ENCODE assay signal across 32 cellular contexts in the genomic region with DNA sequence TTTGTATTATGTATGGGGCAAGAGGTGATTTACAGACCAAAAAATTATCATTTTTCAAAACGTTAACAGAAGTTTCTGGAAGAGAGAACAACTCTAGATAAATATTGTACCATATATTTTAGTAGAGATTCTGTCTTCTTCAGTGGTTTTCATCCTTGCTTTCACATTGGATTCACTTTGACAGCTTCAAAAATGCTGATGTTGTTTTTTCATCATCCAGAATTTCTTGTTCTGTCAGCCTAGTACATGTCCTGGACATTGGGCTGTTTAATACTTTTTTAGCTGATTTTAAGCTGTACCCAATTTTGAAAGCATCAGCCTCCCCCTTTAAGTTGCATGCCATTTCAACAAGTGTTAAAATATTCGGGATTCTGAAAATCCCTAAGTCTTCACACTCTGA.
DNase-seq lines count a peak whose midpoint lies in the region; ATAC-seq, FAIRE-seq and TF ChIP-seq lines count a peak whose summit lies in the region.
"Had no signal": no experiment of that assay in that cellular context is flagged by ENCODE, and none has a peak within 500 bp of the region (broad histone marks: within the 10 kb centered on the region; RNA-seq: fewer than 3 reads in every experiment).

No MANE protein-coding gene starts in this region.

- H3K79me1 ChIP-seq in IMR-90 (ENCODE audit: low read depth in 1 of 2, low read length in 2 of 2) = no peaks in the 10 kb centered on the region

- no peaks in the 10 kb centered on the region for H3K79me2 ChIP-seq in HepG2 (ENCODE audit: insufficient read depth, low read length)

- no peak overlapping the region for H4K8ac ChIP-seq in IMR-90 (ENCODE audit: low read depth in 2 of 2, low read length in 2 of 2)

- H3K27ac ChIP-seq in HepG2 (ENCODE audit: extremely low read length, insufficient read depth, low read length) (no peak overlapping the region), right lobe of liver (no peak overlapping the region), A549 (no peak overlapping the region), IMR-90 (ENCODE audit: insufficient read depth, low read length) (no peak overlapping the region)
- H3K27ac ChIP-seq: 22Rv1; BLaER1; BLaER1 treated with 17β-estradiol and CSF1 and Interleukin-3, amounts not matched to agents 10 nM and 100 nM; C4-2B had no signal

- ATAC-seq in HepG2 (no peak), right lobe of liver (no peak), A549 (no peak), IMR-90 (ENCODE audit: low read depth) (no peak)
- ATAC-seq: CD8-positive, alpha-beta T cell had no signal

- H4K5ac ChIP-seq in IMR-90 (ENCODE audit: low read depth, low read length) = no peak overlapping the region

- no peak overlapping the region for H2BK20ac ChIP-seq in IMR-90 (ENCODE audit: low read depth, low read length)

- TF ChIP-seq POLR2A in HepG2 (IDR thresholded peaks at IDR 0.05; ENCODE audit: insufficient read depth in 1 of 2, low read depth in 2 of 2, low read length in 2 of 2) (no peak), right lobe of liver (IDR thresholded peaks at IDR 0.05) (no peak), A549 (IDR thresholded peaks at IDR 0.05; ENCODE audit: low read length) (no peak), IMR-90 (IDR thresholded peaks at IDR 0.05; ENCODE audit: low read depth, low read length) (no peak)

- TF ChIP-seq EP300 in HepG2 (IDR thresholded peaks at IDR 0.05; ENCODE audit: low read depth in 2 of 2, low read length in 2 of 2) (no peak), HepG2 (CRISPR knock-in tag; IDR thresholded peaks at IDR 0.05; ENCODE audit: borderline replicate concordance) (no peak), A549 (IDR thresholded peaks at IDR 0.05) (no peak)

- no peaks in the 10 kb centered on the region for H3K9me1 ChIP-seq in IMR-90 (ENCODE audit: insufficient read depth, low read length)

- H4K20me1 ChIP-seq in HepG2 (ENCODE audit: insufficient read depth, low read length) (no peaks in the 10 kb centered on the region), IMR-90 (ENCODE audit: insufficient read depth, low read length) (no peaks in the 10 kb centered on the region)
- H4K20me1 ChIP-seq: BLaER1; BLaER1 treated with 17β-estradiol and CSF1 and Interleukin-3, amounts not matched to agents 10 nM and 100 nM had no signal

- H3K9ac ChIP-seq in HepG2 (ENCODE audit: insufficient read depth, low read depth, low read length) (no peak overlapping the region), IMR-90 (ENCODE audit: low read depth, low read length) (no peak overlapping the region)
- H3K9ac ChIP-seq: BLaER1; BLaER1 treated with 17β-estradiol and CSF1 and Interleukin-3, amounts not matched to agents 10 nM and 100 nM had no signal

- POLR2A ChIA-PET in HepG2 (lab: Yijun Ruan, JAX) (no interaction called here), A549 (lab: Yijun Ruan, JAX) (no interaction called here), IMR-90 (lab: Charles Lee; ENCODE audit: unreplicated experiment) (no interaction called here)

- no peak overlapping the region for H3K18ac ChIP-seq in IMR-90 (ENCODE audit: low read depth, low read length)

- H2BK15ac ChIP-seq in IMR-90 (ENCODE audit: low read depth, low read length) = no peak overlapping the region

- H3K14ac ChIP-seq in IMR-90 (replicated peaks; ENCODE audit: low read depth, low read length) = no peak overlapping the region

- DNase-seq in HepG2 (ENCODE audit: low spot score) = no peak
- no peak for DNase-seq in right lobe of liver
- DNase-seq in A549 (ENCODE audit: low read depth in 1 of 2, low spot score in 1 of 2) = no peak
- no peak for DNase-seq in IMR-90
- DNase-seq in T-helper 2 cell = no peak
- no peak for DNase-seq in AG20443 (ENCODE audit: low spot score)
- DNase-seq: 8988T; ACHN; AML-193; BE2C; C1 segment of cervical spinal cord; Caco-2; Calu3; CD4-positive, alpha-beta memory T cell; CD4-positive, alpha-beta T cell; CD4-positive, CD25-positive, alpha-beta regulatory T cell; CD8-positive, alpha-beta memory T cell; CD8-positive, alpha-beta T cell; COR-L47; DMS 273 treated with DMSO at 0.1 percent for 48 hours; DMS153; DMS53; DMS79; DMS79 treated with DMSO at 0.1 percent for 48 hours; DND-41; EL had no signal

- CTCF ChIA-PET in HepG2 (lab: Yijun Ruan, JAX; ENCODE audit: low intra/inter-chr PET ratio, low total read pairs) (no interaction called here), A549 (lab: Yijun Ruan, JAX) (no interaction called here), IMR-90 (lab: Yijun Ruan, JAX) (no interaction called here)

- 0% methylated on average over 2 of the region's 2 CpGs for WGBS in HepG2 (ENCODE audit: low lambda C conversion rate)
- 23% methylated on average over 2 of the region's 2 CpGs for WGBS in right lobe of liver (ENCODE audit: insufficient coverage, low coverage, low lambda C conversion rate, missing lambda C conversion rate)
- WGBS in A549 (ENCODE audit: missing lambda C conversion rate) = under 1% methylated on average over 2 of the region's 2 CpGs
- no CpG with 5 or more reads among the region's 2 CpGs for WGBS in IMR-90 (ENCODE audit: extremely low coverage in 2 of 2, insufficient read length in 1 of 2), 2 experiments

- dilution Hi-C loops in IMR-90 (cut with HindIII; ENCODE audit: low sequenced_read_pairs, unreplicated experiment) = no loop called here

- H2AFZ ChIP-seq in HepG2 (ENCODE audit: low read length) = no peak overlapping the region
- H2AFZ ChIP-seq in IMR-90 (replicated peaks; ENCODE audit: low read length, poor library complexity) = no peak overlapping the region

- FAIRE-seq in HepG2 (lab: Jason Lieb, UNC) (no peak), A549 (lab: Jason Lieb, UNC) (no peak)
- FAIRE-seq: A204.1, D721Med had no signal

- no peak overlapping the region for H3K23ac ChIP-seq in IMR-90 (ENCODE audit: low read depth, low read length)

- no peak overlapping the region for H3K4ac ChIP-seq in IMR-90 (ENCODE audit: low read depth, low read length)

- no peak overlapping the region for H2AK9ac ChIP-seq in IMR-90 (replicated peaks; ENCODE audit: low read depth, low read length, poor library complexity)

- H2BK120ac ChIP-seq in IMR-90 (ENCODE audit: low read depth, low read length) = no peak overlapping the region

- H3K36me3 ChIP-seq in HepG2 (replicated peaks in 1 of 2; ENCODE audit: control insufficient read depth in 1 of 2, insufficient read depth in 2 of 2, low read length in 2 of 2) (no peaks in the 10 kb centered on the region), right lobe of liver (no peaks in the 10 kb centered on the region), IMR-90 (ENCODE audit: control insufficient read depth, insufficient read depth, low read length) (no peaks in the 10 kb centered on the region)
- H3K36me3 ChIP-seq: BE2C; BLaER1; BLaER1 treated with 17β-estradiol and CSF1 and Interleukin-3, amounts not matched to agents 10 nM and 100 nM had no signal

- no peaks in the 10 kb centered on the region for H3K27me3 ChIP-seq in HepG2 (ENCODE audit: control insufficient read depth in 1 of 2, insufficient read depth in 2 of 2, low read length in 2 of 2)
- H3K27me3 ChIP-seq in right lobe of liver = no peaks in the 10 kb centered on the region
- no peaks in the 10 kb centered on the region for H3K27me3 ChIP-seq in IMR-90 (ENCODE audit: control insufficient read depth, insufficient read depth, low read length)
- H3K27me3 ChIP-seq: BE2C; BLaER1; BLaER1 treated with 17β-estradiol and CSF1 and Interleukin-3, amounts not matched to agents 10 nM and 100 nM had no signal

- no peak for TF ChIP-seq CTCF in HepG2 (CRISPR knock-in tag; IDR thresholded peaks at IDR 0.05)
- TF ChIP-seq CTCF in right lobe of liver (IDR thresholded peaks at IDR 0.05) = no peak
- no peak for TF ChIP-seq CTCF in A549 (IDR thresholded peaks at IDR 0.05)
- TF ChIP-seq CTCF in IMR-90 (conservative IDR thresholded peaks at IDR 0.05; ENCODE audit: low read depth, low read length) = no peak

- intact Hi-C loops in HepG2 (cut with micrococcal nuclease; ENCODE audit: unreplicated experiment) = no loop called here
- intact Hi-C loops in right lobe of liver (cut with DNase I) = no loop called here
- intact Hi-C loops in IMR-90 (cut with micrococcal nuclease) = no loop called here

- peaks cover 81% of the 10 kb centered on the region for H3K9me3 ChIP-seq in HepG2 (ENCODE audit: low read length)
- H3K9me3 ChIP-seq in right lobe of liver = no peaks in the 10 kb centered on the region
- H3K9me3 ChIP-seq in A549 = peaks cover 17% of the 10 kb centered on the region; the same call in 1 of the 3 replicates
- peaks cover 9% of the 10 kb centered on the region for H3K9me3 ChIP-seq in IMR-90 (ENCODE audit: control insufficient read depth, insufficient read depth, low read length)
- H3K9me3 ChIP-seq: BE2C, BLaER1, Caco-2 had no signal

- H2AK5ac ChIP-seq in IMR-90 (ENCODE audit: low read depth, low read length) = no peak overlapping the region

- H3K56ac ChIP-seq in IMR-90 (ENCODE audit: extremely low read depth, insufficient read depth, low read length) = no peak overlapping the region

- BruUV-seq in HepG2 (replicated peaks; lab: Mats Ljungman, UMichigan) (no TSS peak), IMR-90 (replicated peaks; lab: Mats Ljungman, UMichigan) (no TSS peak)

- H3K4me3 ChIP-seq in HepG2 (replicated peaks in 1 of 3; ENCODE audit: insufficient read depth in 1 of 3, low read depth in 2 of 3, low read length in 3 of 3) (no peak overlapping the region), right lobe of liver (no peak overlapping the region), A549 (no peak overlapping the region), IMR-90 (ENCODE audit: insufficient read depth, low read depth, low read length) (no peak overlapping the region)
- H3K4me3 ChIP-seq: BLaER1; BLaER1 treated with 17β-estradiol and CSF1 and Interleukin-3, amounts not matched to agents 10 nM and 100 nM had no signal

- H3K4me1 ChIP-seq in HepG2 (ENCODE audit: insufficient read depth, low read length) (no peaks in the 10 kb centered on the region), right lobe of liver (no peaks in the 10 kb centered on the region), A549 (no peaks in the 10 kb centered on the region), IMR-90 (ENCODE audit: control insufficient read depth, insufficient read depth, low read length) (no peaks in the 10 kb centered on the region)
- H3K4me1 ChIP-seq: BE2C; BLaER1; BLaER1 treated with 17β-estradiol and CSF1 and Interleukin-3, amounts not matched to agents 10 nM and 100 nM had no signal

- no peak for TF ChIP-seq RAD21 in HepG2 (CRISPR knock-in tag; IDR thresholded peaks at IDR 0.05)
- no peak for TF ChIP-seq RAD21 in A549 (conservative IDR thresholded peaks at IDR 0.05 in 1 of 2, IDR thresholded peaks at IDR 0.05 in 1 of 2)
- no peak for TF ChIP-seq RAD21 in IMR-90 (IDR thresholded peaks at IDR 0.05; ENCODE audit: low read length)

- H3K4me2 ChIP-seq in HepG2 (ENCODE audit: low read depth, low read length) (no peak overlapping the region), A549 (no peak overlapping the region), IMR-90 (ENCODE audit: low read depth, low read length) (no peak overlapping the region)
- H3K4me2 ChIP-seq: BLaER1; BLaER1 treated with 17β-estradiol and CSF1 and Interleukin-3, amounts not matched to agents 10 nM and 100 nM had no signal

- H2BK5ac ChIP-seq in IMR-90 (ENCODE audit: low read depth, low read length, poor library complexity, severe bottlenecking) = no peak overlapping the region

- H4K91ac ChIP-seq in IMR-90 (ENCODE audit: insufficient read depth, low read depth, low read length) = no peak overlapping the region

- in situ Hi-C loops in HepG2 (cut with HindIII; ENCODE audit: extremely low pct_ligation_motif_present, low pct_unique_long_range_greater_than_20kb) = no loop called here
- in situ Hi-C loops in IMR-90 (cut with MboI; ENCODE audit: low sequenced_read_pairs) = no loop called here
